ENCODE assay signal across 8 cellular contexts in the genomic region with DNA sequence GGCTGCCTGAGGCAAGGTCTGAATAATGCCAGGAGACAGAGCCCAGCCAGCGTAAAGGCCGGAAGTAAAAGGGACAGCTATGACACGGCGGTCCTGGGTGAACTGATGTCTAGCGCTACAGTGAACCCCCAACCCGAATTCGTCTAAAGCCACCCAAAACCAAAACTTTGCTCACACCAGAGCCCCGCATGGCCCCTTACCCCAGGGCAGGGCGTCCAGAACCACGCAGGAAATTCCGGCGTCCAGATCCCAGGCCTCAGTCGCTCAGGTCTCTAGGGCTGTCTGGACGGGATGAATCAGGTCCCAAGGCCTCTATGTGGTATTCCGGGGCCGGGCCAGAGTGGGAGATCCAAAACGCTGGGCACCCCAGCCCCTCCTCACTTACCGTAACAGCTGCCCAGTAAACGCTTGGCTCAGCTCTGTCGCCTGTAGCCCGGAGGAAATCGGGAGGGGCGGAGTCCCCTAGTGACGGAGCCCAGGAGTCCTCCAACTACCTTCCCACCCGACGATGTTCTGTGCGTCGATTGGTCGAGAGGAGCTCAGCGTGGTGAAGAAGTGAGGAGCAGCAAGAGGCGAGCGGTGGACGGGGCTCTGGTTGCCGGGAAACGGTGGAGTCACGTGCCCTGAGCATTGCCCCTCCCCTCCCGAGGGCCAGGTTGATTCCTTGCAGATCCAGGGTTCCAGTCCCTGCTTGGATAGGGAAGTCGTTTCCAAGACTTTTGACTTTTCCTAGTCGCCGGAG. TPM values are rescaled to one million over a fixed set of nuclear protein-coding genes. Genes with fewer than 3 reads are reported as not detected.
DNase-seq lines count a peak whose midpoint lies in the region; ATAC-seq, FAIRE-seq and TF ChIP-seq lines count a peak whose summit lies in the region.

A gene with protein sequence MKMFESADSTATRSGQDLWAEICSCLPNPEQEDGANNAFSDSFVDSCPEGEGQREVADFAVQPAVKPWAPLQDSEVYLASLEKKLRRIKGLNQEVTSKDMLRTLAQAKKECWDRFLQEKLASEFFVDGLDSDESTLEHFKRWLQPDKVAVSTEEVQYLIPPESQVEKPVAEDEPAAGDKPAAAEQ (minus strand): TSS at position 452 of the 742 bp plus-strand sequence. CDS start 2,027 bp downstream, outside the sequence.

- intact Hi-C loops in body of pancreas (cut with DNase I) (no loop called here), sciatic nerve (cut with DNase I) (no loop called here)

- no peaks in the 10 kb centered on the region for H3K36me3 ChIP-seq in body of pancreas (replicated peaks in 1 of 2; ENCODE audit: insufficient read depth in 1 of 2, low read depth in 2 of 2)

- peak within 1 kb of the TSS; percentile 83 for H3K27ac ChIP-seq in 22Rv1
- H3K27ac ChIP-seq in body of pancreas = peak within 1 kb of the TSS; percentile 74 to 95 (median 86)

- H3K9me3 ChIP-seq in body of pancreas = no peaks in the 10 kb centered on the region

- peak; percentile 73 to 94 (median 92) for TF ChIP-seq POLR2A in body of pancreas (IDR thresholded peaks at IDR 0.05)

- H3K4me1 ChIP-seq in body of pancreas = peaks cover 15% of the 10 kb centered on the region

- peak; percentile 88 for FAIRE-seq in TTC549 (lab: Jason Lieb, UNC)

- H3K27me3 ChIP-seq in body of pancreas = no peaks in the 10 kb centered on the region

- TF ChIP-seq CTCF in 22Rv1 (IDR thresholded peaks at IDR 0.05) (no peak), body of pancreas (IDR thresholded peaks at IDR 0.05) (no peak)

- DNase-seq in NCI-H2107 treated with DMSO at 0.1 percent for 48 hours (lab: John Stamatoyannopoulos, UW; ENCODE audit: unreplicated experiment) (peak; percentile 85), body of pancreas (peak; percentile 97 to 99 (median 98)), iPS DF 19.7 (ENCODE audit: low read depth, low spot score) (peak; percentile 98), sciatic nerve (ENCODE audit: low spot score) (peak; percentile 96)

- peak within 1 kb of the TSS; percentile 26 to 54 for H3K4me3 ChIP-seq in body of pancreas

- ATAC-seq in GM18520 (IDR thresholded peaks at IDR 0.05; ENCODE audit: unreplicated experiment) (peak; percentile 96), HG03064 (IDR thresholded peaks at IDR 0.05; ENCODE audit: low read depth, unreplicated experiment) (peak; percentile 89), body of pancreas (peak; percentile 98), sciatic nerve (peak; percentile 99)

- 1% methylated on average over 23 to 40 of the region's 40 CpGs for WGBS in body of pancreas, 2 donors

RNA-seq across cellular contexts. Expression of the gene that starts here (rescaled TPM):
- total RNA-seq in body of pancreas = 10 to 100 TPM in 1 of 2 donors, 1 to 10 TPM in 1; 7.6 to 21.0 TPM
- total RNA-seq in sciatic nerve = 31.3 TPM

Comparison
In these comparisons a context has a peak if more than half of its experiments do, and no peak if none do; other contexts are left out.
1. Peak in every context shown above with its lines: DNase-seq, ATAC-seq, H3K4me3 ChIP-seq and H3K27ac ChIP-seq.